Comparison of ENCODE assay signal across 14 cellular contexts in the genomic region with DNA sequence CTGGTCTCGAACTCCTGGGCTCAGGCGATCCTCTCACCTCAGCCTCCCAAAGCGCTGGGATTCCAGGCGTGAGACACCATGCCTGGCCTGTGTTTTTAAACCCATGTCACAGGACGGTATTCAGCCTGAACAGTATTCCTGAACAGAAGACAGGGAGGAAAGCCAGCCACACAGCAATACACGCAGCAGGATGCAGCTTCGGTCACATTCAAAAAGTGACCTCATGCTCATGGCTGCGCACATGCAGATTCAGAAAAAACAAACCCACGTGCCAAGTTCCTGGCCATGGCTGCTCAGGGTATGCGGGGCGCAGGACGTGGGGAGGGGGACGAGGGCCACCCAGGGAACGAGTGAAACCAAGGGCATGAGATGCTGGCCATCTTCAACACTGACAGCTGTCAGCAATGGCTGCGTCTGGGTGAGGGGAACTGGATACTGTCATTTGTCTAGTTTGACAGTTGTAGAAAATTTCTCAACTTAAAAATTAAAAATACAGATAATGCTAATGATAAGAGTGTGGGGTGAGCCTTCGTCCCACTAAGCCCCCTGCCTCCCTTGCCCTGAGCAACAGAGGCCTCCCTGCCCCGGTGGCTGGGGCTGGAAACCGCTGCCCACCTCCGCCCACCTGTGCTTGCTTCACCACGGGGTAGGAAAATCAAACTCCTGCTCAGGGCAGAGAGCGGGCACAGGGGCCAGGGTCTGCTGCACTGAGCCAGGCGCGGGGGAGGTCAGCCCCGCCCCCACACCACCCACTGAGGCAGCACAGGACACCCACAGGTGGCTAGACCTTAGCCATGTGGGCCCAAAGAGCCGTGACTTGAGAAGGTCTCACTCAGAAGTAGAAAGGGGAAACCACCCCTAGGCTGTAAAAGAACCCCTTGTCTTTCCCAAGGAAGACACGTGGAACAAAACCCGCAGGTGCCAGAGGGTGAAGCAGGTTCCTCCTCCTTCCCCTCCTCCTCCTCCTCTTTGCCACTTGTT.
DNase-seq lines count a peak whose midpoint lies in the region; ATAC-seq and TF ChIP-seq lines count a peak whose summit lies in the region.
"Had no signal": no experiment of that assay in that cellular context is flagged by ENCODE, and none has a peak within 500 bp of the region (broad histone marks: within the 10 kb centered on the region; RNA-seq: fewer than 3 reads in every experiment).

No MANE protein-coding gene starts in this region.

- H3K9me3 Mint-ChIP-seq in activated CD8-positive, alpha-beta T cell treated with anti-CD3 and anti-CD28 coated beads, Interleukin-2, amount 10 ng/mL, durations not matched to agents 7 days and 5 days (ENCODE audit: insufficient read depth) = no peaks in the 10 kb centered on the region
- H3K9me3 Mint-ChIP-seq in activated CD8-positive, alpha-beta T cell treated with anti-CD3 and anti-CD28 coated beads for 36 hours = peaks cover 4% of the 10 kb centered on the region
- H3K9me3 Mint-ChIP-seq: central memory CD8-positive, alpha-beta T cell had no signal

- BruUV-seq in OCI-LY7 (replicated peaks; lab: Mats Ljungman, UMichigan) = no TSS peak

- intact Hi-C loops in activated CD8-positive, alpha-beta T cell treated with anti-CD3 and anti-CD28 coated beads for 36 hours (cut with micrococcal nuclease) = loop anchor here (10.0 kb wide), 1 partner anchor 115 kb away; no protein-coding TSS in a partner anchor
- intact Hi-C loops in OCI-LY7 (cut with micrococcal nuclease; ENCODE audit: unreplicated experiment) = loop anchor here (5.0 kb wide), 1 partner anchor 118 kb away; no protein-coding TSS in a partner anchor
- intact Hi-C loops in sciatic nerve (cut with DNase I) = no loop called here

- no peak for ATAC-seq in activated CD8-positive, alpha-beta T cell treated with anti-CD3 and anti-CD28 coated beads, Interleukin-2, amount 10 ng/mL, durations not matched to agents 7 days and 5 days
- no peak for ATAC-seq in activated CD8-positive, alpha-beta T cell treated with anti-CD3 and anti-CD28 coated beads for 36 hours
- peak; percentile 53 for ATAC-seq in HG02678 (IDR thresholded peaks at IDR 0.05; ENCODE audit: unreplicated experiment)
- peak; percentile 7 for ATAC-seq in sciatic nerve

- no peaks in the 10 kb centered on the region for H3K27me3 Mint-ChIP-seq in activated CD8-positive, alpha-beta T cell treated with anti-CD3 and anti-CD28 coated beads, Interleukin-2, amount 10 ng/mL, durations not matched to agents 7 days and 5 days (ENCODE audit: low read depth)
- no peaks in the 10 kb centered on the region for H3K27me3 Mint-ChIP-seq in activated CD8-positive, alpha-beta T cell treated with anti-CD3 and anti-CD28 coated beads for 36 hours
- H3K27me3 Mint-ChIP-seq: central memory CD8-positive, alpha-beta T cell had no signal

- peaks cover 78% of the 10 kb centered on the region for H3K4me1 ChIP-seq in OCI-LY7 (ENCODE audit: insufficient read depth, low read length, poor library complexity, severe bottlenecking)

- no peak overlapping the region for H2AFZ ChIP-seq in OCI-LY7 (ENCODE audit: low read length)

- peak overlapping the region; percentile 64 for H3K27ac ChIP-seq in OCI-LY7 (ENCODE audit: low read depth, low read length, poor library complexity, severe bottlenecking)
- H3K27ac ChIP-seq: 22Rv1, suprapubic skin had no signal

- no peak for TF ChIP-seq CTCF in activated CD8-positive, alpha-beta T cell treated with anti-CD3 and anti-CD28 coated beads for 36 hours (IDR thresholded peaks at IDR 0.05)
- no peak for TF ChIP-seq CTCF in OCI-LY7 (conservative IDR thresholded peaks at IDR 0.05; ENCODE audit: low read length)

- no peaks in the 10 kb centered on the region for H3K79me2 ChIP-seq in OCI-LY7 (ENCODE audit: insufficient read depth, low read depth, low read length)

- H4K20me1 ChIP-seq in OCI-LY7 (ENCODE audit: insufficient read depth, low read length) = no peaks in the 10 kb centered on the region

- H3K9me2 ChIP-seq in OCI-LY7 (ENCODE audit: insufficient read depth, low read length) = no peaks in the 10 kb centered on the region

- peaks cover 5% of the 10 kb centered on the region for H3K36me3 Mint-ChIP-seq in activated CD8-positive, alpha-beta T cell treated with anti-CD3 and anti-CD28 coated beads, Interleukin-2, amount 10 ng/mL, durations not matched to agents 7 days and 5 days (ENCODE audit: low read depth)
- peaks cover 25% of the 10 kb centered on the region for H3K36me3 Mint-ChIP-seq in activated CD8-positive, alpha-beta T cell treated with anti-CD3 and anti-CD28 coated beads for 36 hours (ENCODE audit: low read depth)

- H3K27ac Mint-ChIP-seq in activated CD8-positive, alpha-beta T cell treated with anti-CD3 and anti-CD28 coated beads, Interleukin-2, amount 10 ng/mL, durations not matched to agents 7 days and 5 days = peak overlapping the region; percentile 55
- H3K27ac Mint-ChIP-seq in activated CD8-positive, alpha-beta T cell treated with anti-CD3 and anti-CD28 coated beads for 36 hours = no peak overlapping the region

- peaks cover 16% of the 10 kb centered on the region; the same call in 1 of the 2 replicates for H3K36me3 ChIP-seq in OCI-LY7 (ENCODE audit: insufficient read depth, low read length)

- CTCF ChIA-PET in activated CD8-positive, alpha-beta T cell treated with anti-CD3 and anti-CD28 coated beads, Interleukin-2, amount 10 ng/mL, durations not matched to agents 7 days and 5 days (lab: Charles Lee) = no interaction called here
- CTCF ChIA-PET in activated CD8-positive, alpha-beta T cell treated with anti-CD3 and anti-CD28 coated beads for 36 hours (lab: Charles Lee) = no interaction called here
- CTCF ChIA-PET in OCI-LY7 (lab: Charles Lee; ENCODE audit: unreplicated experiment) = no interaction called here

- H3K4me3 ChIP-seq in OCI-LY7 (ENCODE audit: low read depth, low read length, poor library complexity, severe bottlenecking) = no peak overlapping the region
- H3K4me3 ChIP-seq: suprapubic skin had no signal

- H3K4me2 ChIP-seq in OCI-LY7 (ENCODE audit: low read length) = peak overlapping the region; percentile 57

- H3K4me3 Mint-ChIP-seq in activated CD8-positive, alpha-beta T cell treated with anti-CD3 and anti-CD28 coated beads, Interleukin-2, amount 10 ng/mL, durations not matched to agents 7 days and 5 days = no peak overlapping the region
- H3K4me3 Mint-ChIP-seq in activated CD8-positive, alpha-beta T cell treated with anti-CD3 and anti-CD28 coated beads for 36 hours = no peak overlapping the region
- H3K4me3 Mint-ChIP-seq: central memory CD8-positive, alpha-beta T cell had no signal

- DNase-seq in activated CD8-positive, alpha-beta T cell treated with anti-CD3 and anti-CD28 coated beads, Interleukin-2, amount 10 ng/mL, durations not matched to agents 7 days and 5 days = no peak
- DNase-seq in activated CD8-positive, alpha-beta T cell treated with anti-CD3 and anti-CD28 coated beads for 36 hours = no peak
- peak; percentile 87 for DNase-seq in OCI-LY7 (ENCODE audit: low spot score)
- no peak for DNase-seq in sciatic nerve (ENCODE audit: low spot score)
- no peak for DNase-seq in NCI-H2081 (lab: John Stamatoyannopoulos, UW)
- DNase-seq in GM03348 (ENCODE audit: low spot score) = no peak
- no peak for DNase-seq in activated CD4-positive, alpha-beta T cell treated with anti-CD3 and anti-CD28 coated beads for 1 hour
- DNase-seq: activated CD4-positive, alpha-beta T cell treated with anti-CD3 and anti-CD28 coated beads, Interleukin-2, amount 50 U/mL, for 1 hour; activated gamma-delta T cell treated with Interleukin-2 at 50 U/mL for 16 hours; Calu3 had no signal

- POLR2A ChIA-PET in activated CD8-positive, alpha-beta T cell treated with anti-CD3 and anti-CD28 coated beads, Interleukin-2, amount 10 ng/mL, durations not matched to agents 7 days and 5 days (lab: Charles Lee) = no interaction called here
- POLR2A ChIA-PET in activated CD8-positive, alpha-beta T cell treated with anti-CD3 and anti-CD28 coated beads for 36 hours (lab: Charles Lee) = no interaction called here
- POLR2A ChIA-PET in OCI-LY7 (lab: Charles Lee) = interaction anchor here (0.7 kb wide), 1 partner anchor 1613 kb away, joined by 3 read pairs; no protein-coding TSS in a partner anchor

- no peaks in the 10 kb centered on the region for H3K9me3 ChIP-seq in OCI-LY7 (ENCODE audit: low read length)
- H3K9me3 ChIP-seq: suprapubic skin had no signal

- peaks cover 19% of the 10 kb centered on the region for H3K4me1 Mint-ChIP-seq in activated CD8-positive, alpha-beta T cell treated with anti-CD3 and anti-CD28 coated beads, Interleukin-2, amount 10 ng/mL, durations not matched to agents 7 days and 5 days (ENCODE audit: low read depth)
- H3K4me1 Mint-ChIP-seq in activated CD8-positive, alpha-beta T cell treated with anti-CD3 and anti-CD28 coated beads for 36 hours (ENCODE audit: low read depth) = peaks cover 17% of the 10 kb centered on the region

Comparison
In these comparisons a context has a peak if more than half of its experiments do, and no peak if none do; other contexts are left out.
1. ATAC-seq: peak in HG02678 (single experiment) and sciatic nerve (single experiment); none in activated CD8-positive, alpha-beta T cell treated with anti-CD3 and anti-CD28 coated beads, Interleukin-2, amount 10 ng/mL, durations not matched to agents 7 days and 5 days (single experiment) and activated CD8-positive, alpha-beta T cell treated with anti-CD3 and anti-CD28 coated beads for 36 hours (single experiment).